In the genomic region with DNA sequence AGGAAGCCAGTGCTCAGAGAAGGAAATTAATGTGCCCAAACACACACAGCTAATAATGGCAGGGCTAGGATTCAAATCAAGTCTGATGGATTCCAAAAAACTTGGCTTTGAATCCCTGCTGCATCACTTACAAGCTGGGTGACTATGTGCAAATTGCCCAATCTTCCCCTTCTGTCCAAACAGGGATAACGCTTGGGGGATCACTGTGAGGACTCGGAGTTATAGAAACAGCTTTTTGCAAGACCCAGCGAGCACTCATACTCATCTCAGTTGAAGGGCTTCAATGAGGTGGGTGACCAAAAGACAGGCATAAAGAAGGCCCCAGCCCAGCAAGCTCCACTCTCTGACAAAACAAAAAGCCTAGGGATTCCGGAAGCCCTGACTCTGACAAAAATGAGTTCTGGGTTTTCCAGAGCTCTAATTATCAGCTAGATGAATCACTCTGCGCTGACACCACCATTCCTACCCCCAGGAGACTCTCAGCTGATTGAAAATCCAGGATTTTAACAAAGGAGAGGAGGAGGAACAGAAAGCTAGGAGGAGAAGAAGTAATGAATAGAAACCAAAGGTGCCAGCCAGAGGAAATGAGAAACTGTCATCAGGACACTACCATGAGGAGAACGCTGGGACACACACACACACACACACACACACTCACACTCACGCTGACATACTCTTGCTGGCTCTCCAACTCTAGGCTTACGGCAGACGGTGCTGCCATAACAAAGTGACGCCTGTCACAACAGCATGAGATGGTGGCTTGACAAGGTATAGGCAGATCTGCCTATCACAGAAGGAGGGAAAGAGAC, we compare ENCODE assay signal across 8 cellular contexts. TPM values are rescaled to one million over a fixed set of nuclear protein-coding genes. Genes with fewer than 3 reads are reported as not detected.
DNase-seq lines count a peak whose midpoint lies in the region; ATAC-seq and TF ChIP-seq lines count a peak whose summit lies in the region.

No MANE protein-coding gene starts in this region.

- H3K27ac ChIP-seq in HUES6 (ENCODE audit: low read depth, low read length): peak overlapping the region; percentile 98
- H3K27ac ChIP-seq in left ventricle myocardium inferior (replicated peaks): peak overlapping the region; percentile 99
- H3K27ac ChIP-seq in skin epidermis: peak overlapping the region; percentile 19 to 99 (median 97)

- no peak for ATAC-seq in activated naive CD4-positive, alpha-beta T cell treated with anti-CD3 and anti-CD28 coated beads, Interleukin-2, amount 50 U/mL, for 72 hours
- ATAC-seq in HG03039 (IDR thresholded peaks at IDR 0.05; ENCODE audit: unreplicated experiment) (no peak), HG02973 (IDR thresholded peaks at IDR 0.05; ENCODE audit: unreplicated experiment) (no peak), HG03196 (IDR thresholded peaks at IDR 0.05; ENCODE audit: unreplicated experiment) (no peak)

- H3K27ac Mint-ChIP-seq in activated naive CD4-positive, alpha-beta T cell treated with anti-CD3 and anti-CD28 coated beads, Interleukin-2, amount 50 U/mL, for 72 hours: peak overlapping the region; percentile 98 to 99

- peak overlapping the region; percentile 98 for H3K9ac ChIP-seq in HUES6 (ENCODE audit: low read length)

- peaks cover 24% of the 10 kb centered on the region for H3K4me1 ChIP-seq in HUES6 (ENCODE audit: control insufficient read depth, insufficient read depth, low read length)
- peaks cover 78% of the 10 kb centered on the region for H3K4me1 ChIP-seq in left ventricle myocardium inferior

- no peaks in the 10 kb centered on the region for H3K9me3 ChIP-seq in HUES6 (ENCODE audit: control insufficient read depth, insufficient read depth, low read depth, low read length)
- no peaks in the 10 kb centered on the region for H3K9me3 ChIP-seq in left ventricle myocardium inferior (replicated peaks)

- peak overlapping the region; percentile 54 for H3K4me3 ChIP-seq in AG10803 (ENCODE audit: low read length)
- H3K4me3 ChIP-seq in HUES6 (ENCODE audit: low read depth, low read length): peak overlapping the region; percentile 71
- H3K4me3 ChIP-seq in left ventricle myocardium inferior: peak overlapping the region; percentile 82
- peak overlapping the region in 1 of 7 experiments; percentile 92 for H3K4me3 ChIP-seq in skin epidermis

- intact Hi-C loops in left ventricle myocardium inferior (cut with micrococcal nuclease): no loop called here

- H3K27me3 ChIP-seq in HUES6 (ENCODE audit: control insufficient read depth, insufficient read depth, low read length): no peaks in the 10 kb centered on the region
- H3K27me3 ChIP-seq in left ventricle myocardium inferior (ENCODE audit: low read depth): no peaks in the 10 kb centered on the region

- peaks cover 27% of the 10 kb centered on the region for H3K36me3 ChIP-seq in HUES6 (ENCODE audit: control insufficient read depth, insufficient read depth, low read length)
- peaks cover 21% of the 10 kb centered on the region for H3K36me3 ChIP-seq in left ventricle myocardium inferior

- no peak for TF ChIP-seq CTCF in AG10803 (conservative IDR thresholded peaks at IDR 0.05; ENCODE audit: low read length)
- TF ChIP-seq CTCF in left ventricle myocardium inferior (IDR thresholded peaks at IDR 0.05; ENCODE audit: borderline replicate concordance): no peak

- peaks cover 0 to 7% of the 10 kb centered on the region in 2 donors for H3K36me3 Mint-ChIP-seq in activated naive CD4-positive, alpha-beta T cell treated with anti-CD3 and anti-CD28 coated beads, Interleukin-2, amount 50 U/mL, for 72 hours

- no peaks in the 10 kb centered on the region for H3K9me3 Mint-ChIP-seq in activated naive CD4-positive, alpha-beta T cell treated with anti-CD3 and anti-CD28 coated beads, Interleukin-2, amount 50 U/mL, for 72 hours

- DNase-seq in AG10803 (ENCODE audit: low read depth) (peak; percentile 94), left ventricle myocardium inferior (no peak)
- no peak for DNase-seq in activated naive CD4-positive, alpha-beta T cell treated with anti-CD3 and anti-CD28 coated beads, Interleukin-2, amount 50 U/mL, for 72 hours (ENCODE audit: low spot score in 2 of 2)

RNA-seq across cellular contexts. Expression of gene STK40, which starts 1.6 kb away (rescaled TPM):
- 10 to 100 TPM; 25.9 to 42.0 TPM for total RNA-seq in activated naive CD4-positive, alpha-beta T cell treated with anti-CD3 and anti-CD28 coated beads, Interleukin-2, amount 50 U/mL, for 72 hours
- total RNA-seq in left ventricle myocardium inferior: 69.8 TPM

RNA-seq across cellular contexts. Expression of gene LSM10, which starts 10.4 kb away (rescaled TPM):
- total RNA-seq in activated naive CD4-positive, alpha-beta T cell treated with anti-CD3 and anti-CD28 coated beads, Interleukin-2, amount 50 U/mL, for 72 hours: 10 to 100 TPM; 34.3 to 34.6 TPM
- total RNA-seq in left ventricle myocardium inferior: 53.6 TPM
